Comparison of ENCODE assay signal across 8 cellular contexts in genomic region chr17:17823433-17824118, GRCh38. TPM values are rescaled to one million over a fixed set of nuclear protein-coding genes. Genes with fewer than 3 reads are reported as not detected.
A peak's percentile ranks its signal among the peaks of the same experiment; 100 is the strongest.
DNase-seq lines count a peak whose midpoint lies in the region; ATAC-seq and TF ChIP-seq lines count a peak whose summit lies in the region.

No MANE protein-coding gene starts in this region.

- TF ChIP-seq CTCF in GM13976 (IDR thresholded peaks at IDR 0.05; ENCODE audit: borderline replicate concordance, control extremely low read depth, extremely low read depth, insufficient read depth, missing control alignments): no peak

- H3K9me3 ChIP-seq in right cardiac atrium (ENCODE audit: control insufficient read depth, low read length): no peaks in the 10 kb centered on the region

- H3K4me1 ChIP-seq in right cardiac atrium (ENCODE audit: control insufficient read depth, insufficient read depth, low read length): peaks cover 19% of the 10 kb centered on the region
- H3K4me1 ChIP-seq in rectal smooth muscle tissue (ENCODE audit: control insufficient read depth, insufficient read depth, low read length): peaks cover 30% of the 10 kb centered on the region

- H3K9ac ChIP-seq in rectal smooth muscle tissue (ENCODE audit: low read length): peak overlapping the region; percentile 49

- DNase-seq in GM13976 (ENCODE audit: low spot score): peak; percentile 99
- DNase-seq in NCI-H1092 treated with DMSO at 0.1 percent for 48 hours (lab: John Stamatoyannopoulos, UW): peak; percentile 72
- peak in 54 of 56 donors; percentile 37 to 92 (median 82) for DNase-seq in amygdala (lab: John Stamatoyannopoulos, UW)
- DNase-seq in right cardiac atrium: peak; percentile 87 to 96 (median 95)
- no peak for DNase-seq in foreskin melanocyte

- H3K27me3 Mint-ChIP-seq in T-helper 1 cell treated with Interleukin-12 subunit alpha and Interleukin-12 subunit beta and Interleukin-4 antibody, amounts not matched to agents 30 μg/mL and 1 μg/mL, for 36 hours (ENCODE audit: low read depth): no peaks in the 10 kb centered on the region

- peaks cover 23% of the 10 kb centered on the region for H3K36me3 Mint-ChIP-seq in T-helper 1 cell treated with Interleukin-12 subunit alpha and Interleukin-12 subunit beta and Interleukin-4 antibody, amounts not matched to agents 30 μg/mL and 1 μg/mL, for 36 hours (ENCODE audit: low read depth)

- peak overlapping the region; percentile 57 for H3K4me3 ChIP-seq in right cardiac atrium (ENCODE audit: low read length)
- H3K4me3 ChIP-seq in rectal smooth muscle tissue (ENCODE audit: low read length): peak overlapping the region; percentile 72

- H3K4me1 Mint-ChIP-seq in T-helper 1 cell treated with Interleukin-12 subunit alpha and Interleukin-12 subunit beta and Interleukin-4 antibody, amounts not matched to agents 30 μg/mL and 1 μg/mL, for 36 hours (ENCODE audit: low read depth): peaks cover 78% of the 10 kb centered on the region

- intact Hi-C loops in right cardiac atrium (cut with DNase I): no loop called here

- under 1% methylated on average over 67 of the region's 69 CpGs for WGBS in right cardiac atrium

- H3K27ac ChIP-seq in right cardiac atrium (ENCODE audit: low read length): peak overlapping the region; percentile 91
- H3K27ac ChIP-seq in rectal smooth muscle tissue (ENCODE audit: low read depth, low read length): peak overlapping the region; percentile 89

- H3K27ac Mint-ChIP-seq in T-helper 1 cell treated with Interleukin-12 subunit alpha and Interleukin-12 subunit beta and Interleukin-4 antibody, amounts not matched to agents 30 μg/mL and 1 μg/mL, for 36 hours: peak overlapping the region; percentile 90

- in situ Hi-C loops in GM13976 (cut with MboI; ENCODE audit: low sequenced_read_pairs, unreplicated experiment): no loop called here

- H3K4me3 Mint-ChIP-seq in T-helper 1 cell treated with Interleukin-12 subunit alpha and Interleukin-12 subunit beta and Interleukin-4 antibody, amounts not matched to agents 30 μg/mL and 1 μg/mL, for 36 hours: peak overlapping the region; percentile 83

- ATAC-seq in HG02571 (IDR thresholded peaks at IDR 0.05; ENCODE audit: unreplicated experiment): peak; percentile 70
- ATAC-seq in right cardiac atrium: peak; percentile 87 to 89

- H3K36me3 ChIP-seq in rectal smooth muscle tissue (ENCODE audit: control insufficient read depth, insufficient read depth, low read length): peaks cover 8% of the 10 kb centered on the region

- no peaks in the 10 kb centered on the region for H3K9me3 Mint-ChIP-seq in T-helper 1 cell treated with Interleukin-12 subunit alpha and Interleukin-12 subunit beta and Interleukin-4 antibody, amounts not matched to agents 30 μg/mL and 1 μg/mL, for 36 hours

- no peaks in the 10 kb centered on the region for H3K27me3 ChIP-seq in right cardiac atrium (ENCODE audit: control insufficient read depth, insufficient read depth)
- H3K27me3 ChIP-seq in rectal smooth muscle tissue (ENCODE audit: control insufficient read depth, insufficient read depth, low read length): no peaks in the 10 kb centered on the region

RNA-seq across cellular contexts. Expression of gene SREBF1, which starts 13.2 kb away (rescaled TPM):
- total RNA-seq in right cardiac atrium: 10 to 100 TPM; 28.7 to 41.6 (median 36.2) TPM
- 45.7 TPM for polyA plus RNA-seq in right cardiac atrium
